9 cellular contexts compared by ENCODE assay signal in genomic region chr3:27729748-27730611, GRCh38. TPM values are rescaled to one million over a fixed set of nuclear protein-coding genes. Genes with fewer than 3 reads are reported as not detected.
DNase-seq lines count a peak whose midpoint lies in the region; ATAC-seq and TF ChIP-seq lines count a peak whose summit lies in the region.
"Had no signal": no experiment of that assay in that cellular context is flagged by ENCODE, and none has a peak within 500 bp of the region (broad histone marks: within the 10 kb centered on the region; RNA-seq: fewer than 3 reads in every experiment).

No MANE protein-coding gene starts in this region.

- H3K27ac Mint-ChIP-seq in CD4-positive, CD25-positive, alpha-beta regulatory T cell = no peak overlapping the region
- H3K27ac Mint-ChIP-seq in IgD-negative memory B cell = no peak overlapping the region
- H3K27ac Mint-ChIP-seq in MCF 10A (ENCODE audit: low read depth, unreplicated experiment) = no peak overlapping the region
- H3K27ac Mint-ChIP-seq in naive thymus-derived CD4-positive, alpha-beta T cell = peak overlapping the region in 2 of 9 donors; percentile 28 to 31

- DNase-seq in CD4-positive, CD25-positive, alpha-beta regulatory T cell = no peak
- DNase-seq in MCF 10A (ENCODE audit: unreplicated experiment) (peak; percentile 38), HUDEP-2 (lab: John Stamatoyannopoulos, UW; ENCODE audit: unreplicated experiment in 76 of 76) (no peak), DMS153 treated with DMSO at 0.1 percent for 48 hours (lab: John Stamatoyannopoulos, UW; ENCODE audit: unreplicated experiment) (no peak), activated gamma-delta T cell (lab: John Stamatoyannopoulos, UW) (no peak)
- no peak for DNase-seq in naive thymus-derived CD4-positive, alpha-beta T cell

- no peaks in the 10 kb centered on the region for H3K36me3 Mint-ChIP-seq in CD4-positive, CD25-positive, alpha-beta regulatory T cell
- H3K36me3 Mint-ChIP-seq in IgD-negative memory B cell (no peaks in the 10 kb centered on the region), MCF 10A (ENCODE audit: insufficient read depth, unreplicated experiment) (no peaks in the 10 kb centered on the region)
- H3K36me3 Mint-ChIP-seq in naive thymus-derived CD4-positive, alpha-beta T cell = peaks cover 0 to 4% (median 0%) of the 10 kb centered on the region in 5 donors

- TF ChIP-seq CTCF in MCF 10A (IDR thresholded peaks at IDR 0.05; ENCODE audit: unreplicated experiment) = no peak

- H3K27me3 ChIP-seq in CD4-positive, CD25-positive, alpha-beta regulatory T cell (ENCODE audit: control insufficient read depth, insufficient read depth, low read length) = peaks cover 59% of the 10 kb centered on the region
- H3K27me3 ChIP-seq in naive thymus-derived CD4-positive, alpha-beta T cell (ENCODE audit: control insufficient read depth in 2 of 2, insufficient read depth in 2 of 2, low read length in 2 of 2) = peaks cover 0 to 45% of the 10 kb centered on the region in 2 donors

- H3K4me3 ChIP-seq in CD4-positive, CD25-positive, alpha-beta regulatory T cell (ENCODE audit: low read depth, low read length) = no peak overlapping the region
- H3K4me3 ChIP-seq in naive thymus-derived CD4-positive, alpha-beta T cell (ENCODE audit: low read length) = peak overlapping the region; percentile 18

- H3K27me3 Mint-ChIP-seq in CD4-positive, CD25-positive, alpha-beta regulatory T cell = peaks cover 84% of the 10 kb centered on the region
- peaks cover 68% of the 10 kb centered on the region for H3K27me3 Mint-ChIP-seq in IgD-negative memory B cell
- H3K27me3 Mint-ChIP-seq in MCF 10A (ENCODE audit: insufficient read depth, unreplicated experiment) = no peaks in the 10 kb centered on the region
- peaks cover 65 to 82% (median 67%) of the 10 kb centered on the region in 5 donors for H3K27me3 Mint-ChIP-seq in naive thymus-derived CD4-positive, alpha-beta T cell

- H3K4me1 ChIP-seq in CD4-positive, CD25-positive, alpha-beta regulatory T cell (ENCODE audit: control insufficient read depth, insufficient read depth, low read length, poor library complexity, severe bottlenecking) = peaks cover 29% of the 10 kb centered on the region
- peaks cover 9 to 28% of the 10 kb centered on the region in 2 donors for H3K4me1 ChIP-seq in naive thymus-derived CD4-positive, alpha-beta T cell (ENCODE audit: control insufficient read depth in 2 of 2, insufficient read depth in 2 of 2, low read length in 2 of 2)

- no peak overlapping the region for H3K27ac ChIP-seq in CD4-positive, CD25-positive, alpha-beta regulatory T cell (ENCODE audit: insufficient read depth, low read length, poor library complexity, severe bottlenecking)
- no peak overlapping the region for H3K27ac ChIP-seq in naive thymus-derived CD4-positive, alpha-beta T cell (ENCODE audit: low read depth, low read length)

- peaks cover 11 to 34% (median 22%) of the 10 kb centered on the region in 4 donors for H3K4me1 Mint-ChIP-seq in CD4-positive, CD25-positive, alpha-beta regulatory T cell
- peaks cover 11 to 17% (median 13%) of the 10 kb centered on the region in 3 donors for H3K4me1 Mint-ChIP-seq in IgD-negative memory B cell
- no peaks in the 10 kb centered on the region for H3K4me1 Mint-ChIP-seq in MCF 10A (ENCODE audit: insufficient read depth, unreplicated experiment)
- H3K4me1 Mint-ChIP-seq in naive thymus-derived CD4-positive, alpha-beta T cell = peaks cover 23 to 42% (median 37%) of the 10 kb centered on the region in 7 donors

- no TSS peak for BruUV-seq in MCF 10A (replicated peaks; lab: Mats Ljungman, UMichigan)

- H3K9me3 Mint-ChIP-seq in CD4-positive, CD25-positive, alpha-beta regulatory T cell = peaks cover 0 to 4% (median 0%) of the 10 kb centered on the region in 7 donors
- H3K9me3 Mint-ChIP-seq in IgD-negative memory B cell = peaks cover 0 to 3% (median 0%) of the 10 kb centered on the region in 3 donors
- no peaks in the 10 kb centered on the region for H3K9me3 Mint-ChIP-seq in MCF 10A (ENCODE audit: unreplicated experiment)
- peaks cover 0 to 2% (median 0%) of the 10 kb centered on the region in 11 donors for H3K9me3 Mint-ChIP-seq in naive thymus-derived CD4-positive, alpha-beta T cell

- POLR2A ChIA-PET in MCF 10A (lab: Yijun Ruan, JAX) = interaction anchor here (0.7 kb wide), 1 partner anchor 615 kb away, joined by 3 read pairs; no protein-coding TSS in a partner anchor
- POLR2A ChIA-PET in naive thymus-derived CD4-positive, alpha-beta T cell (lab: Charles Lee) = interaction anchor here (0.5 to 1.2 kb wide), 2 partner anchors 17 to 298 kb away, joined by 3 read pairs; no protein-coding TSS in a partner anchor

- no peak for ATAC-seq in CD4-positive, CD25-positive, alpha-beta regulatory T cell (ENCODE audit: low read depth in 2 of 2)
- no peak for ATAC-seq in naive thymus-derived CD4-positive, alpha-beta T cell
- no peak for ATAC-seq in GM21515 (IDR thresholded peaks at IDR 0.05; ENCODE audit: unreplicated experiment)

- CTCF ChIA-PET in MCF 10A (lab: Yijun Ruan, JAX) = interaction anchor here (0.6 kb wide), 1 partner anchor 354 kb away, joined by 3 read pairs; no protein-coding TSS in a partner anchor
- CTCF ChIA-PET in naive thymus-derived CD4-positive, alpha-beta T cell (lab: Charles Lee) = no interaction called here

- no peaks in the 10 kb centered on the region for H3K9me3 ChIP-seq in CD4-positive, CD25-positive, alpha-beta regulatory T cell (ENCODE audit: control insufficient read depth in 2 of 2, low read length in 2 of 2)
- H3K9me3 ChIP-seq in naive thymus-derived CD4-positive, alpha-beta T cell (ENCODE audit: control insufficient read depth in 2 of 3, low read length in 3 of 3) = no peaks in the 10 kb centered on the region

- H3K36me3 ChIP-seq in CD4-positive, CD25-positive, alpha-beta regulatory T cell (ENCODE audit: control insufficient read depth, insufficient read depth, low read length) = no peaks in the 10 kb centered on the region
- H3K36me3 ChIP-seq in naive thymus-derived CD4-positive, alpha-beta T cell (ENCODE audit: control insufficient read depth in 2 of 3, insufficient read depth in 3 of 3, low read length in 3 of 3) = no peaks in the 10 kb centered on the region

- intact Hi-C loops in MCF 10A (cut with micrococcal nuclease) = no loop called here
- intact Hi-C loops in naive thymus-derived CD4-positive, alpha-beta T cell (cut with micrococcal nuclease) = loop anchor here in 1 of 2 donors (2.0 kb wide), 1 partner anchor 17 kb away; no protein-coding TSS in a partner anchor

- H3K4me3 Mint-ChIP-seq in CD4-positive, CD25-positive, alpha-beta regulatory T cell = peak overlapping the region in 3 of 4 donors; percentile 8 to 53 (median 42)
- H3K4me3 Mint-ChIP-seq in IgD-negative memory B cell (peak overlapping the region in 3 of 4 donors; percentile 12 to 81 (median 51)), MCF 10A (ENCODE audit: unreplicated experiment) (peak overlapping the region; percentile 65)
- H3K4me3 Mint-ChIP-seq in naive thymus-derived CD4-positive, alpha-beta T cell = peak overlapping the region; percentile 25 to 79 (median 66)

RNA-seq across cellular contexts. Expression of gene EOMES, which starts 7.9 kb away (rescaled TPM):
- 0.91 TPM for total RNA-seq in CD4-positive, CD25-positive, alpha-beta regulatory T cell
- 1 to 10 TPM in 1 of 4 donors, under 1 TPM in 3; 0.38 to 1.9 (median 0.73) TPM for polyA plus RNA-seq in CD4-positive, CD25-positive, alpha-beta regulatory T cell
- polyA plus RNA-seq in IgD-negative memory B cell = 1.1 TPM
- 0.74 and 1.3 TPM in 2 replicates for total RNA-seq in MCF 10A (2022)
- total RNA-seq in naive thymus-derived CD4-positive, alpha-beta T cell = 1 to 10 TPM in 4 of 5 experiments, under 1 TPM in 1; 0.67 to 9.5 (median 1.4) TPM
- 1 to 10 TPM; 1.5 to 1.9 TPM for polyA plus RNA-seq in naive thymus-derived CD4-positive, alpha-beta T cell
- total RNA-seq: renal cortical epithelial cell had no signal
